1 cellular context compared by ENCODE assay signal in genomic region chr2:240574386-240575100, GRCh38.
TF ChIP-seq lines count a peak whose summit lies in the region.

No MANE protein-coding gene starts in this region.

TF ChIP-seq in IMR-90, 13 proteins besides CTCF, POLR2A, EP300 and RAD21 (continued from another document):
- TF ChIP-seq USF2 (IDR thresholded peaks at IDR 0.05; ENCODE audit: low read depth, low read length), result no peak
- TF ChIP-seq RCOR1 (IDR thresholded peaks at IDR 0.05; ENCODE audit: insufficient replicate concordance, low read length), result no peak
